ENCODE assay signal across 3 cellular contexts in genomic region chr5:25570067-25570583, GRCh38.
TF ChIP-seq lines count a peak whose summit lies in the region.

No MANE protein-coding gene starts in this region.

TF ChIP-seq in SK-N-SH, 30 proteins besides CTCF, POLR2A, EP300 and RAD21:
- TF ChIP-seq, protein P1, sequence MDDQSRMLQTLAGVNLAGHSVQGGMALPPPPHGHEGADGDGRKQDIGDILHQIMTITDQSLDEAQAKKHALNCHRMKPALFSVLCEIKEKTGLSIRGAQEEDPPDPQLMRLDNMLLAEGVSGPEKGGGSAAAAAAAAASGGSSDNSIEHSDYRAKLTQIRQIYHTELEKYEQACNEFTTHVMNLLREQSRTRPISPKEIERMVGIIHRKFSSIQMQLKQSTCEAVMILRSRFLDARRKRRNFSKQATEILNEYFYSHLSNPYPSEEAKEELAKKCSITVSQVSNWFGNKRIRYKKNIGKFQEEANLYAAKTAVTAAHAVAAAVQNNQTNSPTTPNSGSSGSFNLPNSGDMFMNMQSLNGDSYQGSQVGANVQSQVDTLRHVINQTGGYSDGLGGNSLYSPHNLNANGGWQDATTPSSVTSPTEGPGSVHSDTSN (IDR thresholded peaks at IDR 0.05), result no peak
- TF ChIP-seq TAF1 (IDR thresholded peaks at IDR 0.05; ENCODE audit: borderline replicate concordance, low read depth, low read length) (no peak), JUND (IDR thresholded peaks at IDR 0.05) (no peak), RCOR1 (IDR thresholded peaks at IDR 0.05; ENCODE audit: low read length) (no peak), USF2 (IDR thresholded peaks at IDR 0.05; ENCODE audit: borderline replicate concordance, low read depth, low read length) (no peak), USF1 (IDR thresholded peaks at IDR 0.05; ENCODE audit: borderline replicate concordance, low read depth) (no peak), SMC3 (IDR thresholded peaks at IDR 0.05; ENCODE audit: low read depth, low read length) (no peak), FOXM1 (IDR thresholded peaks at IDR 0.05; ENCODE audit: low read depth) (no peak), YY1 (IDR thresholded peaks at IDR 0.05; ENCODE audit: low read depth) (no peak), FOXJ3 (CRISPR knock-in tag; IDR thresholded peaks at IDR 0.05) (no peak), TEAD4 (IDR thresholded peaks at IDR 0.05; ENCODE audit: borderline replicate concordance, insufficient read depth) (no peak), FOSL2 (IDR thresholded peaks at IDR 0.05; ENCODE audit: borderline replicate concordance, low read depth) (no peak), ELF1 (IDR thresholded peaks at IDR 0.05) (no peak)
TF ChIP-seq in SK-N-SH: peak in this region for 0.

TF ChIP-seq in SK-N-SH treated with all-trans-retinoic acid at 6 μM for 48 hours, 23 proteins besides CTCF, POLR2A, EP300 and RAD21 (continued from another document):
- no peak for TF ChIP-seq ZFP3 (CRISPR knock-in tag; IDR thresholded peaks at IDR 0.05)
- TF ChIP-seq SNAI2 (CRISPR knock-in tag; IDR thresholded peaks at IDR 0.05), result no peak
- no peak for TF ChIP-seq ZNF70 (CRISPR knock-in tag; IDR thresholded peaks at IDR 0.05)
- no peak for TF ChIP-seq ZNF8 (CRISPR knock-in tag; IDR thresholded peaks at IDR 0.05)
- TF ChIP-seq, protein P2, sequence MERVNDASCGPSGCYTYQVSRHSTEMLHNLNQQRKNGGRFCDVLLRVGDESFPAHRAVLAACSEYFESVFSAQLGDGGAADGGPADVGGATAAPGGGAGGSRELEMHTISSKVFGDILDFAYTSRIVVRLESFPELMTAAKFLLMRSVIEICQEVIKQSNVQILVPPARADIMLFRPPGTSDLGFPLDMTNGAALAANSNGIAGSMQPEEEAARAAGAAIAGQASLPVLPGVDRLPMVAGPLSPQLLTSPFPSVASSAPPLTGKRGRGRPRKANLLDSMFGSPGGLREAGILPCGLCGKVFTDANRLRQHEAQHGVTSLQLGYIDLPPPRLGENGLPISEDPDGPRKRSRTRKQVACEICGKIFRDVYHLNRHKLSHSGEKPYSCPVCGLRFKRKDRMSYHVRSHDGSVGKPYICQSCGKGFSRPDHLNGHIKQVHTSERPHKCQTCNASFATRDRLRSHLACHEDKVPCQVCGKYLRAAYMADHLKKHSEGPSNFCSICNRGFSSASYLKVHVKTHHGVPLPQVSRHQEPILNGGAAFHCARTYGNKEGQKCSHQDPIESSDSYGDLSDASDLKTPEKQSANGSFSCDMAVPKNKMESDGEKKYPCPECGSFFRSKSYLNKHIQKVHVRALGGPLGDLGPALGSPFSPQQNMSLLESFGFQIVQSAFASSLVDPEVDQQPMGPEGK (CRISPR knock-in tag; IDR thresholded peaks at IDR 0.05; ENCODE audit: borderline replicate concordance), result no peak
- TF ChIP-seq, protein P3, sequence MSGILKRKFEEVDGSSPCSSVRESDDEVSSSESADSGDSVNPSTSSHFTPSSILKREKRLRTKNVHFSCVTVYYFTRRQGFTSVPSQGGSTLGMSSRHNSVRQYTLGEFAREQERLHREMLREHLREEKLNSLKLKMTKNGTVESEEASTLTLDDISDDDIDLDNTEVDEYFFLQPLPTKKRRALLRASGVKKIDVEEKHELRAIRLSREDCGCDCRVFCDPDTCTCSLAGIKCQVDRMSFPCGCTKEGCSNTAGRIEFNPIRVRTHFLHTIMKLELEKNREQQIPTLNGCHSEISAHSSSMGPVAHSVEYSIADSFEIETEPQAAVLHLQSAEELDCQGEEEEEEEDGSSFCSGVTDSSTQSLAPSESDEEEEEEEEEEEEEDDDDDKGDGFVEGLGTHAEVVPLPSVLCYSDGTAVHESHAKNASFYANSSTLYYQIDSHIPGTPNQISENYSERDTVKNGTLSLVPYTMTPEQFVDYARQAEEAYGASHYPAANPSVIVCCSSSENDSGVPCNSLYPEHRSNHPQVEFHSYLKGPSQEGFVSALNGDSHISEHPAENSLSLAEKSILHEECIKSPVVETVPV (CRISPR knock-in tag; IDR thresholded peaks at IDR 0.05), result no peak
- TF ChIP-seq ZFP30 (CRISPR knock-in tag; IDR thresholded peaks at IDR 0.05), result no peak
- no peak for TF ChIP-seq BACH2 (CRISPR knock-in tag; IDR thresholded peaks at IDR 0.05; ENCODE audit: borderline replicate concordance)
- no peak for TF ChIP-seq RARB (CRISPR knock-in tag; IDR thresholded peaks at IDR 0.05)
- no peak for TF ChIP-seq ARNTL (CRISPR knock-in tag; IDR thresholded peaks at IDR 0.05; ENCODE audit: borderline replicate concordance, low read depth)
- TF ChIP-seq CSDC2 (CRISPR knock-in tag; IDR thresholded peaks at IDR 0.05), result no peak
- TF ChIP-seq ZNF565 (CRISPR knock-in tag; conservative IDR thresholded peaks at IDR 0.05; ENCODE audit: low read depth), result no peak
- TF ChIP-seq POU6F1 (CRISPR knock-in tag; IDR thresholded peaks at IDR 0.05; ENCODE audit: borderline replicate concordance, low read depth), result no peak
- TF ChIP-seq, protein P4, sequence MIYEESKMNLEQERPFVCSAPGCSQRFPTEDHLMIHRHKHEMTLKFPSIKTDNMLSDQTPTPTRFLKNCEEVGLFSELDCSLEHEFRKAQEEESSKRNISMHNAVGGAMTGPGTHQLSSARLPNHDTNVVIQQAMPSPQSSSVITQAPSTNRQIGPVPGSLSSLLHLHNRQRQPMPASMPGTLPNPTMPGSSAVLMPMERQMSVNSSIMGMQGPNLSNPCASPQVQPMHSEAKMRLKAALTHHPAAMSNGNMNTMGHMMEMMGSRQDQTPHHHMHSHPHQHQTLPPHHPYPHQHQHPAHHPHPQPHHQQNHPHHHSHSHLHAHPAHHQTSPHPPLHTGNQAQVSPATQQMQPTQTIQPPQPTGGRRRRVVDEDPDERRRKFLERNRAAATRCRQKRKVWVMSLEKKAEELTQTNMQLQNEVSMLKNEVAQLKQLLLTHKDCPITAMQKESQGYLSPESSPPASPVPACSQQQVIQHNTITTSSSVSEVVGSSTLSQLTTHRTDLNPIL (CRISPR knock-in tag; IDR thresholded peaks at IDR 0.05; ENCODE audit: low read depth), result no peak
- TF ChIP-seq TOX (CRISPR knock-in tag; IDR thresholded peaks at IDR 0.05; ENCODE audit: borderline replicate concordance), result no peak
- TF ChIP-seq GLIS3 (CRISPR knock-in tag; IDR thresholded peaks at IDR 0.05), result no peak
- TF ChIP-seq ZC3H10 (CRISPR knock-in tag; IDR thresholded peaks at IDR 0.05), result no peak

TF ChIP-seq in H1, 55 proteins besides CTCF, POLR2A, EP300 and RAD21 (continued from another document):
- TF ChIP-seq YY1 (IDR thresholded peaks at IDR 0.05; ENCODE audit: low read depth, low read length) (0 out of 2 replicates have a peak, but pooled peaks have one; percentile 7), POLR2AphosphoS5 (IDR thresholded peaks at IDR 0.05; ENCODE audit: low read depth, low read length) (no peak), POU5F1 (IDR thresholded peaks at IDR 0.05; ENCODE audit: low read depth, low read length) (0 out of 2 replicates have a peak, but pooled peaks have one; percentile 32), NANOG (IDR thresholded peaks at IDR 0.05; ENCODE audit: insufficient read depth, low read depth, low read length, poor library complexity, severe bottlenecking) (no peak)
